Comparison of ENCODE assay signal across 8 cellular contexts in genomic region chr9:114372971-114373591, GRCh38. TPM values are rescaled to one million over a fixed set of nuclear protein-coding genes. Genes with fewer than 3 reads are reported as not detected.
A peak's percentile ranks its signal among the peaks of the same experiment; 100 is the strongest.
DNase-seq lines count a peak whose midpoint lies in the region; ATAC-seq and TF ChIP-seq lines count a peak whose summit lies in the region.

No MANE protein-coding gene starts in this region.

- TF ChIP-seq CTCF in upper lobe of right lung (IDR thresholded peaks at IDR 0.05) (no peak), foreskin keratinocyte (conservative IDR thresholded peaks at IDR 0.05) (no peak)

- intact Hi-C loops in upper lobe of right lung (cut with DNase I) = no loop called here

- no peaks in the 10 kb centered on the region for H3K79me1 ChIP-seq in neuronal stem cell (ENCODE audit: low read depth, low read length)

- H2BK15ac ChIP-seq in neuronal stem cell (ENCODE audit: low read length) = no peak overlapping the region

- peak overlapping the region; percentile 44 for H3K23ac ChIP-seq in neuronal stem cell (ENCODE audit: low read depth, low read length, poor library complexity)

- H3K4me3 ChIP-seq in neuronal stem cell (ENCODE audit: low read length in 2 of 2) (no peak overlapping the region), upper lobe of right lung (no peak overlapping the region)

- H3K27me3 Mint-ChIP-seq in T-helper 2 cell treated with Interferon-gamma antibody and Interleukin-4, amounts not matched to agents 5 μg/mL and 100 μg/mL, for 36 hours (ENCODE audit: low read depth) = no peaks in the 10 kb centered on the region

- peaks cover 15 to 25% of the 10 kb centered on the region in 2 donors for H3K4me1 ChIP-seq in neuronal stem cell (ENCODE audit: control insufficient read depth in 2 of 2, insufficient read depth in 1 of 2, low read depth in 1 of 2, low read length in 2 of 2)
- H3K4me1 ChIP-seq in upper lobe of right lung = peaks cover 35% of the 10 kb centered on the region
- H3K4me1 ChIP-seq in foreskin keratinocyte = peaks cover 15% of the 10 kb centered on the region

- no peak overlapping the region for H3K4ac ChIP-seq in neuronal stem cell (ENCODE audit: low read length)

- H3K4me2 ChIP-seq in neuronal stem cell (ENCODE audit: insufficient read depth, low read length, poor library complexity, severe bottlenecking) = no peak overlapping the region

- no peak overlapping the region for H2AFZ ChIP-seq in neuronal stem cell (ENCODE audit: low read length)

- H3K9ac ChIP-seq in neuronal stem cell (ENCODE audit: low read depth, low read length, poor library complexity) = no peak overlapping the region

- no peak overlapping the region for H2BK5ac ChIP-seq in neuronal stem cell (ENCODE audit: low read length)

- WGBS in adipose tissue, 3 donors = 23 to 63% (median 24%) methylated on average over 9 of the region's 9 CpGs
- no CpG with 5 or more reads among the region's 9 CpGs for WGBS in neuronal stem cell (ENCODE audit: extremely low coverage in 2 of 2, insufficient read length in 2 of 2, insufficient replicate concordance in 1 of 2), 2 donors

- H3K36me3 Mint-ChIP-seq in T-helper 2 cell treated with Interferon-gamma antibody and Interleukin-4, amounts not matched to agents 5 μg/mL and 100 μg/mL, for 36 hours (ENCODE audit: low read depth) = peaks cover 82% of the 10 kb centered on the region

- no peak overlapping the region for H2BK12ac ChIP-seq in neuronal stem cell (ENCODE audit: low read length)

- H3K9me3 Mint-ChIP-seq in T-helper 2 cell treated with Interferon-gamma antibody and Interleukin-4, amounts not matched to agents 5 μg/mL and 100 μg/mL, for 36 hours = no peaks in the 10 kb centered on the region

- H3K14ac ChIP-seq in neuronal stem cell (ENCODE audit: low read length) = no peak overlapping the region

- H4K8ac ChIP-seq in neuronal stem cell (ENCODE audit: low read depth, low read length) = no peak overlapping the region

- H3K9me3 ChIP-seq in neuronal stem cell (replicated peaks in 1 of 2; ENCODE audit: control insufficient read depth in 2 of 2, insufficient read depth in 1 of 2, low read depth in 1 of 2, low read length in 2 of 2) (no peaks in the 10 kb centered on the region), upper lobe of right lung (no peaks in the 10 kb centered on the region)

- peaks cover 72% of the 10 kb centered on the region for H3K4me1 Mint-ChIP-seq in T-helper 2 cell treated with Interferon-gamma antibody and Interleukin-4, amounts not matched to agents 5 μg/mL and 100 μg/mL, for 36 hours (ENCODE audit: low read depth)

- H3K27ac Mint-ChIP-seq in T-helper 2 cell treated with Interferon-gamma antibody and Interleukin-4, amounts not matched to agents 5 μg/mL and 100 μg/mL, for 36 hours = peak overlapping the region; percentile 72

- no peak overlapping the region for H2BK120ac ChIP-seq in neuronal stem cell (ENCODE audit: low read depth, low read length)

- H4K91ac ChIP-seq in neuronal stem cell (ENCODE audit: low read depth, low read length, poor library complexity) = no peak overlapping the region

- ATAC-seq in HG03196 (IDR thresholded peaks at IDR 0.05; ENCODE audit: unreplicated experiment) (peak; percentile 90), upper lobe of right lung (peak; percentile 88), foreskin keratinocyte (no peak)

- no peak overlapping the region for H2AK5ac ChIP-seq in neuronal stem cell (ENCODE audit: low read depth, low read length)

- H3K27ac ChIP-seq in adipose tissue (ENCODE audit: low read depth, low read length) = peak overlapping the region; percentile 79
- no peak overlapping the region for H3K27ac ChIP-seq in neuronal stem cell (replicated peaks; ENCODE audit: low read length)
- peak overlapping the region; percentile 70 for H3K27ac ChIP-seq in upper lobe of right lung
- no peak overlapping the region for H3K27ac ChIP-seq in foreskin keratinocyte

- H3K4me3 Mint-ChIP-seq in T-helper 2 cell treated with Interferon-gamma antibody and Interleukin-4, amounts not matched to agents 5 μg/mL and 100 μg/mL, for 36 hours = peak overlapping the region; percentile 80

- peaks cover 3 to 25% of the 10 kb centered on the region in 2 donors for H3K36me3 ChIP-seq in neuronal stem cell (replicated peaks in 1 of 2; ENCODE audit: control insufficient read depth in 2 of 2, insufficient read depth in 2 of 2, low read length in 2 of 2)
- H3K36me3 ChIP-seq in upper lobe of right lung = peaks cover 73% of the 10 kb centered on the region

- peak; percentile 82 for DNase-seq in GM19238 (ENCODE audit: insufficient read length, low spot score)
- peak; percentile 81 for DNase-seq in T-helper 2 cell treated with Interferon-gamma antibody and Interleukin-4, amounts not matched to agents 5 μg/mL and 100 μg/mL, for 36 hours (ENCODE audit: low spot score)
- DNase-seq in neuronal stem cell (ENCODE audit: low spot score) = no peak
- DNase-seq in upper lobe of right lung = peak; percentile 86
- no peak for DNase-seq in foreskin keratinocyte
- no peak for DNase-seq in NCI-H128 (lab: John Stamatoyannopoulos, UW; ENCODE audit: unreplicated experiment)

- H3K18ac ChIP-seq in neuronal stem cell (ENCODE audit: low read length) = peak overlapping the region; percentile 35

- H3K27me3 ChIP-seq in neuronal stem cell (ENCODE audit: control insufficient read depth in 3 of 3, insufficient read depth in 3 of 3, low read depth in 1 of 3, low read length in 3 of 3) (no peaks in the 10 kb centered on the region), upper lobe of right lung (no peaks in the 10 kb centered on the region), foreskin keratinocyte (no peaks in the 10 kb centered on the region)

RNA-seq across cellular contexts. Expression of gene AKNA, which starts 14.7 kb away (rescaled TPM):
- polyA plus RNA-seq in adipose tissue = 10 to 100 TPM; 10.3 to 25.5 (median 22.3) TPM
- 13.9 TPM for polyA plus RNA-seq in neuronal stem cell (2013, experiment 1 of 2)
- 13.8 TPM for polyA plus RNA-seq in neuronal stem cell (2013, experiment 2 of 2)
- 54.7 TPM for total RNA-seq in upper lobe of right lung
- total RNA-seq in foreskin keratinocyte = 5.4 and 7.9 TPM in 2 replicates
- polyA plus RNA-seq in foreskin keratinocyte = 4.0 and 5.8 TPM in 2 replicates

RNA-seq across cellular contexts. Expression of gene ORM2, which starts 43.4 kb away (rescaled TPM):
- 1 to 10 TPM; 1.1 to 6.3 (median 3.8) TPM for polyA plus RNA-seq in adipose tissue
- 0.14 TPM for polyA plus RNA-seq in neuronal stem cell (2013, experiment 1 of 2)
- polyA plus RNA-seq in neuronal stem cell (2013, experiment 2 of 2) = 0.08 TPM
- 3.9 TPM for total RNA-seq in upper lobe of right lung
- total RNA-seq in foreskin keratinocyte = not detected in 2 replicates
- not detected in 2 replicates for polyA plus RNA-seq in foreskin keratinocyte

RNA-seq across cellular contexts. Expression of gene ORM1, which starts 50.2 kb away (rescaled TPM):
- polyA plus RNA-seq in adipose tissue = 10 to 100 TPM in 1 of 3 donors, 1 to 10 TPM in 1, not detected in 1; 6.9 to 18.0 TPM
- polyA plus RNA-seq in neuronal stem cell (2013, experiment 1 of 2) = not detected
- not detected for polyA plus RNA-seq in neuronal stem cell (2013, experiment 2 of 2)
- 5.2 TPM for total RNA-seq in upper lobe of right lung
- not detected in 2 replicates for total RNA-seq in foreskin keratinocyte
- not detected in 2 replicates for polyA plus RNA-seq in foreskin keratinocyte

Comparison
In these comparisons a context has a peak if more than half of its experiments do, and no peak if none do; other contexts are left out.
1. DNase-seq: peak in GM19238 (single experiment), T-helper 2 cell treated with Interferon-gamma antibody and Interleukin-4, amounts not matched to agents 5 μg/mL and 100 μg/mL, for 36 hours (single experiment) and upper lobe of right lung (single experiment); none in neuronal stem cell (single experiment), foreskin keratinocyte (0 of 2) and NCI-H128 (single experiment).
2. H3K27ac ChIP-seq: peak in adipose tissue (single experiment) and upper lobe of right lung (single experiment); none in neuronal stem cell (single experiment) and foreskin keratinocyte (single experiment).